ENCODE assay signal across 16 cellular contexts in the genomic region with DNA sequence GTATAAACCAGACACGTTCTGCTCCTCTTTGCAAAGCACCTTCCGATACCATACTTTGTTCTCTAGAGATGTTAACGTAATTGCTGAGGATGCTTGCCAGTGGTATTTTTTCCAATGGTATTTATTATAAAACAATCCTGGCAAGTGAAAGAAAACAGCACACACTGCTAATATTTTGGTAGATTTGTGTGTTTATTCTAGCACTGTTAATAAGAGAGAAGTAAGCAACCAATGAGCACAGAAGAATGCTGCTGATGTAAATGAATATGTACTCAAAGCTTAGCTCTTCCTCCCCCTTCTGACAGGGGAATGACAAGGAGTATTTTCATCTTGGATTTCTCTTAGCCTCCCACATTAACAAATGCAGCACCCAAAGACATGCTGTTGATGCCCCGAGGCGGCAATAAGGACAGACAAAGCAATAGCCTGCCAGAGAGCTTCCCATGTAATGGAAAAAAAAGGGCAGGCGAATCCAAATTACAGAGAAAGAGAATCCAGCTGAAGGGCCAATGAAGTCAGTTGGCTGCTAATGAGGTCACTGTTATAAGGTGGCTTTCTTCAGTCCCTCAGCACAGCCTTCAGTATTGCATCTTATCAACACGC. TPM values are rescaled to one million over a fixed set of nuclear protein-coding genes. Genes with fewer than 3 reads are reported as not detected.
A peak's percentile ranks its signal among the peaks of the same experiment; 100 is the strongest.
DNase-seq lines count a peak whose midpoint lies in the region; FAIRE-seq and TF ChIP-seq lines count a peak whose summit lies in the region.
"Had no signal": no experiment of that assay in that cellular context is flagged by ENCODE, and none has a peak within 500 bp of the region (broad histone marks: within the 10 kb centered on the region; RNA-seq: fewer than 3 reads in every experiment).

No MANE protein-coding gene starts in this region.

- H3K36me3 ChIP-seq in muscle layer of duodenum (ENCODE audit: control insufficient read depth in 1 of 2, insufficient read depth in 2 of 2, low read length in 2 of 2) (no peaks in the 10 kb centered on the region), transverse colon (no peaks in the 10 kb centered on the region), osteoblast (ENCODE audit: insufficient read depth, low read length) (no peaks in the 10 kb centered on the region)
- H3K36me3 ChIP-seq: BLaER1 treated with 17β-estradiol and CSF1 and Interleukin-3, amounts not matched to agents 10 nM and 100 nM had no signal

- no peak for TF ChIP-seq POLR2A in GM12892 (IDR thresholded peaks at IDR 0.05; ENCODE audit: low read depth, low read length)
- no peak for TF ChIP-seq POLR2A in transverse colon (IDR thresholded peaks at IDR 0.05)

- H3K27ac ChIP-seq in muscle layer of duodenum (ENCODE audit: low read length) (peak overlapping the region; percentile 16), transverse colon (peak overlapping the region in 2 of 4 donors; percentile 9 to 22), osteoblast (ENCODE audit: low read depth, low read length) (no peak overlapping the region)
- H3K27ac ChIP-seq: BLaER1 treated with 17β-estradiol and CSF1 and Interleukin-3, amounts not matched to agents 10 nM and 100 nM had no signal

- TF ChIP-seq EP300 in transverse colon (IDR thresholded peaks at IDR 0.05; ENCODE audit: low read depth), result peak; percentile 47

- no peak overlapping the region for H3K4me3 ChIP-seq in muscle layer of duodenum (ENCODE audit: low read depth in 1 of 2, low read length in 2 of 2)
- no peak overlapping the region for H3K4me3 ChIP-seq in transverse colon
- H3K4me3 ChIP-seq in osteoblast (ENCODE audit: insufficient read depth, low read length), result no peak overlapping the region
- H3K4me3 ChIP-seq: BLaER1 treated with 17β-estradiol and CSF1 and Interleukin-3, amounts not matched to agents 10 nM and 100 nM had no signal

- no peaks in the 10 kb centered on the region for H3K9me3 ChIP-seq in muscle layer of duodenum (ENCODE audit: control insufficient read depth in 1 of 2, low read length in 2 of 2)
- H3K9me3 ChIP-seq in transverse colon, result no peaks in the 10 kb centered on the region
- H3K9me3 ChIP-seq in osteoblast (ENCODE audit: low read depth, low read length), result no peaks in the 10 kb centered on the region
- H3K9me3 ChIP-seq: Caco-2 had no signal

- FAIRE-seq in GM12892 (lab: Jason Lieb, UNC), result peak; percentile 61
- FAIRE-seq: D721Med, HepG2 had no signal

- no peak for DNase-seq in GM12892 (ENCODE audit: insufficient read length)
- DNase-seq in OCI-M1 (lab: John Stamatoyannopoulos, UW), result peak; percentile 34
- DNase-seq in transverse colon, result no peak
- no peak for DNase-seq in NOMO-1 (lab: John Stamatoyannopoulos, UW; ENCODE audit: unreplicated experiment in 2 of 2)
- DNase-seq in H4 (ENCODE audit: low spot score), result no peak
- no peak for DNase-seq in osteoblast (ENCODE audit: insufficient read length, low spot score, missing footprints)
- DNase-seq: 8988T, Caco-2, GDM1, GOT3, H9 had no signal

- WGBS in transverse colon (ENCODE audit: low coverage in 1 of 2), 2 donors, result 61% methylated on average over 7 of the region's 7 CpGs; no CpG with 5 or more reads in 1 of the 2 donors

- no peak overlapping the region for H3K4me2 ChIP-seq in osteoblast (ENCODE audit: insufficient read depth, low read length)
- H3K4me2 ChIP-seq: BLaER1 treated with 17β-estradiol and CSF1 and Interleukin-3, amounts not matched to agents 10 nM and 100 nM had no signal

- TF ChIP-seq CTCF in transverse colon (IDR thresholded peaks at IDR 0.05), result no peak
- no peak for TF ChIP-seq CTCF in osteoblast (IDR thresholded peaks at IDR 0.05; ENCODE audit: extremely low read depth, low read depth, low read length)

- H3K27me3 ChIP-seq in muscle layer of duodenum (ENCODE audit: low read depth, low read length) (no peaks in the 10 kb centered on the region), transverse colon (no peaks in the 10 kb centered on the region), osteoblast (ENCODE audit: insufficient read depth, low read length) (no peaks in the 10 kb centered on the region)

- no peaks in the 10 kb centered on the region for H3K4me1 ChIP-seq in muscle layer of duodenum (ENCODE audit: control insufficient read depth in 1 of 2, insufficient read depth in 2 of 2, low read length in 2 of 2)
- no peaks in the 10 kb centered on the region for H3K4me1 ChIP-seq in transverse colon
- no peaks in the 10 kb centered on the region for H3K4me1 ChIP-seq in osteoblast (ENCODE audit: insufficient read depth, low read length)
- H3K4me1 ChIP-seq: BLaER1 treated with 17β-estradiol and CSF1 and Interleukin-3, amounts not matched to agents 10 nM and 100 nM; Caco-2 had no signal

- intact Hi-C loops in transverse colon (cut with DNase I; ENCODE audit: low total_unique reads), result no loop called here

- H3K79me2 ChIP-seq in osteoblast (ENCODE audit: insufficient read depth, low read length), result no peaks in the 10 kb centered on the region

- no peak overlapping the region for H2AFZ ChIP-seq in osteoblast (ENCODE audit: low read length)

- H4K20me1 ChIP-seq in osteoblast (ENCODE audit: insufficient read depth, low read length), result no peaks in the 10 kb centered on the region
- H4K20me1 ChIP-seq: BLaER1 treated with 17β-estradiol and CSF1 and Interleukin-3, amounts not matched to agents 10 nM and 100 nM had no signal

- in situ Hi-C loops in transverse colon (cut with MboI; ENCODE audit: low pct_ligation_motif_present in 1 of 4, low pct_unique_long_range_greater_than_20kb in 1 of 4, low sequenced_read_pairs in 3 of 4), result no loop called here

RNA-seq across cellular contexts. Expression of gene ARHGAP6, which starts 18.6 kb away (rescaled TPM):
- 3.4 TPM for polyA plus RNA-seq in GM12892 (2012; ENCODE audit: missing spikeins)
- 10 to 100 TPM in 2 of 4 donors, 1 to 10 TPM in 2; 5.0 to 12.4 (median 9.0) TPM for total RNA-seq in transverse colon
- total RNA-seq in H4 (2014; rRNA removed; shearing (Covaris generic)), result 0.14 and 0.66 TPM in 2 replicates
- total RNA-seq in osteoblast, result 2.2 and 5.0 TPM in 2 replicates
- total RNA-seq: A673 had no signal
- polyA plus RNA-seq: HepG2 had no signal
